In the genomic region with DNA sequence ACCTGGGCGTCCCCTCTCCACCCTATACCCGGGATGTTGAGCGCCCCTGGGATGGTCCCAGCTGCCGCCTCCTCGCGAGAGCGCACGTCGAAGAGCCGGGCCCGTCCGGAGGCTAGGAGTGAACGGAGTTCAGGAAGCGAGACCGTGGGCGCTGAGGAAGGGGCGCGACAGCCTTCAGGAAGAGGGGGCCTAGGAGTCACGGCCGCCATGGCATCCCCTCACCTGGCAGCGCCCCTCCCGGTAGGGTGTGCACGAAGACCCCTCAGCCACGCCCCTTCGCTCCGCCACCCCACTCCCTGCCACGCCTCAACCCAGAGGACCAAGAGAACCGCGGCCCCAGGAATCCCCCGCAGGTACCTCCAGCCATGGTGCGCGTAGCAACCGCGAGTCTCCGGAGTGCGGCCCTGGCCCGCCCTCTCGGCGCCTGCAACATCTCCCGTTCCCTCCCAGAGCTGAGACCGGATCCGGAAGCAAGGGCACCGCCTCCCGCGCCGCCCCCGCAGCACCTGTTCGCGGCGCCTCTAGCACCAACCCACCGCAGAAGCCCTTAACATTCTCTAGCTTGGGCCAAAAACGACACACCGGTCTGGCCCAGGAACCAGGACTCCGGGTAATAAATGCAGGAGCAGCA, we compare ENCODE assay signal across 8 cellular contexts. TPM values are rescaled to one million over a fixed set of nuclear protein-coding genes. Genes with fewer than 3 reads are reported as not detected.
DNase-seq lines count a peak whose midpoint lies in the region; ATAC-seq and TF ChIP-seq lines count a peak whose summit lies in the region.

Gene TSTD1 (minus strand): TSS at position 442 of the 631 bp plus-strand sequence. CDS start 75 bp downstream, at position 367.

- POLR2A ChIA-PET in MCF 10A (lab: Yijun Ruan, JAX): interaction anchor here (0.9 to 4.5 kb wide), 12 partner anchors 8 to 127 kb away, joined by 3 to 107 read pairs (median 4); partner anchors contain the start of genes DEDD, F11R, NIT1 and PFDN2

- no peaks in the 10 kb centered on the region for H3K27me3 ChIP-seq in WERI-Rb-1 (ENCODE audit: insufficient read depth, low read depth, severe bottlenecking)
- no peaks in the 10 kb centered on the region for H3K27me3 ChIP-seq in left lung

- no peaks in the 10 kb centered on the region for H3K9me3 ChIP-seq in WERI-Rb-1 (ENCODE audit: severe bottlenecking)
- H3K9me3 ChIP-seq in left lung: no peaks in the 10 kb centered on the region

- BruUV-seq in MCF 10A (replicated peaks; lab: Mats Ljungman, UMichigan): TSS peak; percentile 48

- H3K4me3 ChIP-seq in WERI-Rb-1 (ENCODE audit: low read depth, low read length): peak within 1 kb of the TSS; percentile 84
- H3K4me3 ChIP-seq in left lung: peak within 1 kb of the TSS; percentile 56 to 61

- TF ChIP-seq CTCF in WERI-Rb-1 (IDR thresholded peaks at IDR 0.05; ENCODE audit: low read depth, low read length) (no peak; the same call in 1 of the 2 replicates), MCF 10A (IDR thresholded peaks at IDR 0.05; ENCODE audit: unreplicated experiment) (no peak), left lung (IDR thresholded peaks at IDR 0.05) (no peak)

- intact Hi-C loops in MCF 10A (cut with micrococcal nuclease): no loop called here
- intact Hi-C loops in left lung (cut with DNase I): no loop called here

- H3K27ac Mint-ChIP-seq in MCF 10A (ENCODE audit: low read depth, unreplicated experiment): peak within 1 kb of the TSS; percentile 76

- peaks cover 2 to 38% of the 10 kb centered on the region in 2 donors for H3K4me1 ChIP-seq in left lung

- peaks cover 33% of the 10 kb centered on the region for H3K36me3 Mint-ChIP-seq in MCF 10A (ENCODE audit: insufficient read depth, unreplicated experiment)

- H3K4me1 Mint-ChIP-seq in MCF 10A (ENCODE audit: insufficient read depth, unreplicated experiment): peaks cover 17% of the 10 kb centered on the region

- H3K4me3 Mint-ChIP-seq in MCF 10A (ENCODE audit: unreplicated experiment): peak within 1 kb of the TSS; percentile 81

- H3K27me3 Mint-ChIP-seq in MCF 10A (ENCODE audit: insufficient read depth, unreplicated experiment): no peaks in the 10 kb centered on the region

- peak; percentile 84 for DNase-seq in ELF-1 (ENCODE audit: low read depth, low spot score)
- peak; percentile 60 for DNase-seq in NCI-H1092 treated with DMSO at 0.1 percent for 48 hours (lab: John Stamatoyannopoulos, UW)
- peak; percentile 82 for DNase-seq in WERI-Rb-1
- peak; percentile 76 for DNase-seq in MCF 10A (ENCODE audit: unreplicated experiment)
- peak; percentile 84 to 93 for DNase-seq in left lung
- DNase-seq in stimulated activated CD4-positive, alpha-beta T cell treated with anti-CD3 and anti-CD28 coated beads, Interleukin-2, amount 100 ng/mL, for 48 hours: peak; percentile 76 to 81
- no peak for DNase-seq in medulla oblongata (ENCODE audit: extremely low spot score)

- no peaks in the 10 kb centered on the region for H3K9me3 Mint-ChIP-seq in MCF 10A (ENCODE audit: unreplicated experiment)

- H3K36me3 ChIP-seq in WERI-Rb-1: peaks cover 50% of the 10 kb centered on the region
- H3K36me3 ChIP-seq in left lung: peaks cover 0 to 54% of the 10 kb centered on the region in 2 donors

- peak; percentile 72 for ATAC-seq in GM21786 (IDR thresholded peaks at IDR 0.05; ENCODE audit: unreplicated experiment)
- peak; percentile 96 for ATAC-seq in left lung

- CTCF ChIA-PET in MCF 10A (lab: Yijun Ruan, JAX): interaction anchor here (0.6 to 7.0 kb wide), 11 partner anchors 8 to 892 kb away, joined by 3 to 89 read pairs (median 4); partner anchors contain the start of genes KLHDC9 and NDUFS2

- H3K27ac ChIP-seq in WERI-Rb-1 (peak within 1 kb of the TSS; percentile 62), left lung (peak within 1 kb of the TSS; percentile 13 to 66)

RNA-seq across cellular contexts. Expression of gene TSTD1, which starts in this region (rescaled TPM):
- total RNA-seq in MCF 10A (2022) (35.2 and 48.0 TPM in 2 replicates), left lung (10 to 100 TPM; 35.1 to 73.5 TPM)
